11 cellular contexts compared by ENCODE assay signal in genomic region chr22:35589071-35589735, GRCh38. TPM values are rescaled to one million over a fixed set of nuclear protein-coding genes. Genes with fewer than 3 reads are reported as not detected.
DNase-seq lines count a peak whose midpoint lies in the region; ATAC-seq and TF ChIP-seq lines count a peak whose summit lies in the region.
"Had no signal": no experiment of that assay in that cellular context is flagged by ENCODE, and none has a peak within 500 bp of the region (broad histone marks: within the 10 kb centered on the region; RNA-seq: fewer than 3 reads in every experiment).

No MANE protein-coding gene starts in this region.

- H2AK9ac ChIP-seq in IMR-90 (replicated peaks; ENCODE audit: low read depth, low read length, poor library complexity) = no peak overlapping the region

- H3K9me1 ChIP-seq in IMR-90 (ENCODE audit: insufficient read depth, low read length) = peaks cover 3% of the 10 kb centered on the region; the same call in 1 of the 2 replicates

- no peak overlapping the region for H3K4me2 ChIP-seq in IMR-90 (ENCODE audit: low read depth, low read length)
- H3K4me2 ChIP-seq: GM23338 had no signal

- peak overlapping the region; percentile 27; the same call in 1 of the 3 replicates for H2BK15ac ChIP-seq in IMR-90 (ENCODE audit: low read depth, low read length)

- peak overlapping the region; percentile 60 for H3K4ac ChIP-seq in IMR-90 (ENCODE audit: low read depth, low read length)

- peak overlapping the region; percentile 50 for H4K91ac ChIP-seq in IMR-90 (ENCODE audit: insufficient read depth, low read depth, low read length)

- no peaks in the 10 kb centered on the region for H3K79me1 ChIP-seq in IMR-90 (ENCODE audit: low read depth in 1 of 2, low read length in 2 of 2)

- BruUV-seq in IMR-90 (replicated peaks; lab: Mats Ljungman, UMichigan) = no TSS peak

- H3K9ac ChIP-seq in IMR-90 (ENCODE audit: low read depth, low read length) = no peak overlapping the region

- no peak overlapping the region for H3K18ac ChIP-seq in IMR-90 (ENCODE audit: low read depth, low read length)

- intact Hi-C loops in IMR-90 (cut with micrococcal nuclease) = no loop called here
- intact Hi-C loops in adrenal gland (cut with DNase I) = loop anchor here in 1 of 2 donors (5.0 to 10.0 kb wide), 2 partner anchors 157 to 244 kb away; no protein-coding TSS in a partner anchor

- H3K27me3 ChIP-seq in AG04450 (ENCODE audit: control insufficient read depth, insufficient read depth, low read length) (no peaks in the 10 kb centered on the region), IMR-90 (ENCODE audit: control insufficient read depth, insufficient read depth, low read length) (peaks cover 5% of the 10 kb centered on the region; the same call in 1 of the 2 replicates), adrenal gland (no peaks in the 10 kb centered on the region)

- CTCF ChIA-PET in AG04450 (lab: Charles Lee) = no interaction called here
- CTCF ChIA-PET in IMR-90 (lab: Yijun Ruan, JAX) = interaction anchor here (1.5 kb wide), 1 partner anchor 159 kb away, joined by 5 read pairs; no protein-coding TSS in a partner anchor

- H3K36me3 ChIP-seq in IMR-90 (ENCODE audit: control insufficient read depth, insufficient read depth, low read length) = no peaks in the 10 kb centered on the region
- H3K36me3 ChIP-seq in adrenal gland (replicated peaks in 1 of 2) = no peaks in the 10 kb centered on the region

- H3K9me3 ChIP-seq in AG04450 (ENCODE audit: control insufficient read depth, insufficient read depth, low read length) (peaks cover 3% of the 10 kb centered on the region), IMR-90 (ENCODE audit: control insufficient read depth, insufficient read depth, low read length) (peaks cover 3% of the 10 kb centered on the region; the same call in 1 of the 2 replicates), adrenal gland (replicated peaks in 1 of 3) (no peaks in the 10 kb centered on the region)

- H3K56ac ChIP-seq in IMR-90 (ENCODE audit: extremely low read depth, insufficient read depth, low read length) = no peak overlapping the region

- H4K8ac ChIP-seq in IMR-90 (ENCODE audit: low read depth in 2 of 2, low read length in 2 of 2) = peak overlapping the region in 1 of 2 experiments; percentile 44; a peak in 1 of 4 replicates

- H3K23ac ChIP-seq in IMR-90 (ENCODE audit: low read depth, low read length) = no peak overlapping the region

- peak overlapping the region; percentile 59 for H2BK120ac ChIP-seq in IMR-90 (ENCODE audit: low read depth, low read length)

- 0 out of 2 replicates have a peak overlapping the region, but pooled peaks have one; percentile 6 for H2AK5ac ChIP-seq in IMR-90 (ENCODE audit: low read depth, low read length)

- H4K20me1 ChIP-seq in IMR-90 (ENCODE audit: insufficient read depth, low read length) = no peaks in the 10 kb centered on the region; the same call in 1 of the 2 replicates

- no peak overlapping the region for H4K5ac ChIP-seq in IMR-90 (ENCODE audit: low read depth, low read length)

- peak overlapping the region; percentile 14 for H2BK5ac ChIP-seq in IMR-90 (ENCODE audit: low read depth, low read length, poor library complexity, severe bottlenecking)

- POLR2A ChIA-PET in AG04450 (lab: Yijun Ruan, JAX) (no interaction called here), IMR-90 (lab: Charles Lee; ENCODE audit: unreplicated experiment) (no interaction called here)

- peak; percentile 75 for ATAC-seq in IMR-90 (ENCODE audit: low read depth)
- ATAC-seq: GM23338 had no signal

- in situ Hi-C loops in IMR-90 (cut with MboI; ENCODE audit: low sequenced_read_pairs) (loop anchor here (5.0 kb wide), 1 partner anchor 237 kb away; no protein-coding TSS in a partner anchor), G401 (cut with HindIII; ENCODE audit: low sequenced_read_pairs) (no loop called here)

- dilution Hi-C loops in IMR-90 (cut with HindIII; ENCODE audit: low sequenced_read_pairs, unreplicated experiment) = no loop called here

- peak overlapping the region; percentile 10 for H2BK20ac ChIP-seq in IMR-90 (ENCODE audit: low read depth, low read length)

- whole genome bisulfite sequencing in IMR-90 (ENCODE audit: extremely low coverage in 2 of 2, insufficient read length in 1 of 2), 2 experiments = 92% methylated on average over 3 of the region's 11 CpGs; no CpG with 5 or more reads in 1 of the 2 experiments
- 43 to 61% (median 51%) methylated on average over 8 to 11 of the region's 11 CpGs for WGBS in adrenal gland, 4 donors

- H3K4me1 ChIP-seq in IMR-90 (ENCODE audit: control insufficient read depth, insufficient read depth, low read length) = peaks cover 13% of the 10 kb centered on the region; the same call in 1 of the 2 replicates
- H3K4me1 ChIP-seq in adrenal gland (replicated peaks in 1 of 2) = peaks cover 0 to 6% of the 10 kb centered on the region in 2 donors

- TF ChIP-seq RAD21 in IMR-90 (IDR thresholded peaks at IDR 0.05; ENCODE audit: low read length) = no peak

- H3K27ac ChIP-seq in AG04450 (ENCODE audit: low read depth, low read length) (peak overlapping the region; percentile 21), IMR-90 (ENCODE audit: insufficient read depth, low read length) (no peak overlapping the region), adrenal gland (peak overlapping the region in 1 of 5 donors; percentile 43)

- DNase-seq in AG04450 (ENCODE audit: low read depth, low spot score) (no peak), IMR-90 (peak; percentile 77), adrenal gland (peak; percentile 36 to 90 (median 76)), kidney tubule cell (ENCODE audit: low spot score) (peak; percentile 99), D341Med (ENCODE audit: low spot score) (no peak), NCI-H1436 treated with DMSO at 0.1 percent for 48 hours (lab: John Stamatoyannopoulos, UW) (no peak), G401 (ENCODE audit: low spot score) (no peak)
- no peak for DNase-seq in activated naive CD4-positive, alpha-beta T cell (lab: John Stamatoyannopoulos, UW)
- DNase-seq: activated T-cell treated with anti-CD3 and anti-CD28 coated beads, Interleukin-2, amount 50 U/mL, for 1 hour; NCI-H2171 treated with DMSO at 0.1 percent for 48 hours had no signal

- TF ChIP-seq CTCF in AG04450 (IDR thresholded peaks at IDR 0.05; ENCODE audit: low read depth, low read length) = no peak
- TF ChIP-seq CTCF in IMR-90 (conservative IDR thresholded peaks at IDR 0.05; ENCODE audit: low read depth, low read length) = 0 out of 2 replicates have a peak, but pooled peaks have one; percentile 8
- TF ChIP-seq CTCF in adrenal gland (IDR thresholded peaks at IDR 0.05) = no peak

- no peak for TF ChIP-seq POLR2A in IMR-90 (IDR thresholded peaks at IDR 0.05; ENCODE audit: low read depth, low read length)
- no peak for TF ChIP-seq POLR2A in adrenal gland (IDR thresholded peaks at IDR 0.05)

- no peak overlapping the region for H3K14ac ChIP-seq in IMR-90 (replicated peaks; ENCODE audit: low read depth, low read length)

- peak overlapping the region; percentile 72 for H2AFZ ChIP-seq in IMR-90 (replicated peaks; ENCODE audit: low read length, poor library complexity)
- H2AFZ ChIP-seq: GM23338 had no signal

- H3K4me3 ChIP-seq in AG04450 (ENCODE audit: low read depth, low read length) = no peak overlapping the region
- H3K4me3 ChIP-seq in IMR-90 (ENCODE audit: insufficient read depth, low read depth, low read length) = no peak overlapping the region
- no peak overlapping the region for H3K4me3 ChIP-seq in adrenal gland
- H3K4me3 ChIP-seq: GM23338 had no signal

TF ChIP-seq in IMR-90, 13 proteins besides CTCF, POLR2A, EP300 and RAD21 (continues in another document):
- TF ChIP-seq CEBPB (IDR thresholded peaks at IDR 0.05; ENCODE audit: low read depth, low read length) = peak; percentile 90
- 0 out of 2 replicates have a peak, but pooled peaks have one; percentile 13 for TF ChIP-seq BHLHE40 (IDR thresholded peaks at IDR 0.05; ENCODE audit: low read depth, low read length)
- peak; percentile 24 for TF ChIP-seq SMC3 (IDR thresholded peaks at IDR 0.05; ENCODE audit: low read depth, low read length)
- peak; percentile 22 for TF ChIP-seq RCOR1 (IDR thresholded peaks at IDR 0.05; ENCODE audit: insufficient replicate concordance, low read length)
- TF ChIP-seq FOS (IDR thresholded peaks at IDR 0.05; ENCODE audit: low read depth, low read length) = peak; percentile 43
- no peak for TF ChIP-seq RFX5 (IDR thresholded peaks at IDR 0.05; ENCODE audit: low read depth, low read length)
- no peak for TF ChIP-seq NFE2L2 (IDR thresholded peaks at IDR 0.05; ENCODE audit: low read depth, low read length)
- TF ChIP-seq CHD1 (IDR thresholded peaks at IDR 0.05; ENCODE audit: low read depth, low read length) = no peak

RNA-seq across cellular contexts. Expression of gene MB, which starts 27.9 kb away (rescaled TPM):
- polyA plus RNA-seq in AG04450 (2011; rRNA removed) (not detected in 2 replicates), IMR-90 (2012; rRNA removed) (not detected in 2 replicates), adrenal gland (1 to 10 TPM in 2 of 3 donors, under 1 TPM in 1; 0.35 to 5.9 (median 2.5) TPM)
- not detected in 2 replicates for polyA minus RNA-seq in AG04450 (2011; rRNA and poly(A)+ RNA removed)
- total RNA-seq in IMR-90 (2012; rRNA removed) (not detected in 2 replicates), adrenal gland (10 to 100 TPM in 1 of 8 donors, 1 to 10 TPM in 6, under 1 TPM in 1; 0.72 to 32.8 (median 2.0) TPM)
- polyA plus RNA-seq in IMR-90 (2012; cell fraction: cytosol; rRNA removed) = not detected in 2 replicates
- not detected in 2 replicates for polyA plus RNA-seq in IMR-90 (2012; cell fraction: nucleus; rRNA removed; ENCODE audit: low replicate concordance)
- not detected in 2 replicates for total RNA-seq in G401 (2014; rRNA removed; shearing (Covaris generic))
- total RNA-seq: GM23338 had no signal
- polyA plus RNA-seq: GM23338 had no signal

RNA-seq across cellular contexts. Expression of gene RASD2, which starts 48.6 kb away (rescaled TPM):
- polyA plus RNA-seq in AG04450 (2011; rRNA removed) (0.14 and 0.41 TPM in 2 replicates), IMR-90 (2012; rRNA removed) (0.32 and 0.36 TPM in 2 replicates), adrenal gland (10 to 100 TPM in 1 of 3 donors, 1 to 10 TPM in 2; 3.2 to 10.4 (median 3.8) TPM)
- 0.56 and 0.97 TPM in 2 replicates for polyA minus RNA-seq in AG04450 (2011; rRNA and poly(A)+ RNA removed)
- total RNA-seq in IMR-90 (2012; rRNA removed) (under 0.01 TPM in 2 replicates), adrenal gland (1 to 10 TPM in 7 of 8 donors, under 1 TPM in 1; 0.87 to 6.8 (median 2.6) TPM)
- polyA plus RNA-seq in IMR-90 (2012; cell fraction: cytosol; rRNA removed) = 0.21 and 0.26 TPM in 2 replicates
- 0.42 and 0.53 TPM in 2 replicates for polyA plus RNA-seq in IMR-90 (2012; cell fraction: nucleus; rRNA removed; ENCODE audit: low replicate concordance)
- not detected in 2 replicates for total RNA-seq in G401 (2014; rRNA removed; shearing (Covaris generic))

RNA-seq across cellular contexts. Expression of gene APOL6, which starts 59.0 kb away (rescaled TPM):
- polyA plus RNA-seq in AG04450 (2011; rRNA removed) (12.1 and 15.0 TPM in 2 replicates), IMR-90 (2012; rRNA removed) (0.86 and 1.2 TPM in 2 replicates), adrenal gland (10 to 100 TPM in 1 of 3 donors, 1 to 10 TPM in 2; 6.5 to 13.3 (median 6.9) TPM)
- 26.0 and 34.0 TPM in 2 replicates for polyA minus RNA-seq in AG04450 (2011; rRNA and poly(A)+ RNA removed)
- total RNA-seq in IMR-90 (2012; rRNA removed) (7.2 TPM in 2 replicates), adrenal gland (10 to 100 TPM; 12.7 to 37.9 (median 25.5) TPM)
- polyA plus RNA-seq in IMR-90 (2012; cell fraction: cytosol; rRNA removed) = 0.47 and 0.64 TPM in 2 replicates
- 0.32 and 1.4 TPM in 2 replicates for polyA plus RNA-seq in IMR-90 (2012; cell fraction: nucleus; rRNA removed; ENCODE audit: low replicate concordance)
- 0.03 and 0.12 TPM in 2 replicates for total RNA-seq in G401 (2014; rRNA removed; shearing (Covaris generic))

Comparison
In these comparisons a context has a peak if more than half of its experiments do, and no peak if none do; other contexts are left out.
1. DNase-seq: peak in IMR-90 (single experiment), adrenal gland (7 of 7) and kidney tubule cell (single experiment); none in AG04450 (single experiment), D341Med (single experiment), NCI-H1436 treated with DMSO at 0.1 percent for 48 hours (single experiment), activated naive CD4-positive, alpha-beta T cell (0 of 4) and G401 (single experiment).